ENCODE assay signal across 9 cellular contexts in the genomic region with DNA sequence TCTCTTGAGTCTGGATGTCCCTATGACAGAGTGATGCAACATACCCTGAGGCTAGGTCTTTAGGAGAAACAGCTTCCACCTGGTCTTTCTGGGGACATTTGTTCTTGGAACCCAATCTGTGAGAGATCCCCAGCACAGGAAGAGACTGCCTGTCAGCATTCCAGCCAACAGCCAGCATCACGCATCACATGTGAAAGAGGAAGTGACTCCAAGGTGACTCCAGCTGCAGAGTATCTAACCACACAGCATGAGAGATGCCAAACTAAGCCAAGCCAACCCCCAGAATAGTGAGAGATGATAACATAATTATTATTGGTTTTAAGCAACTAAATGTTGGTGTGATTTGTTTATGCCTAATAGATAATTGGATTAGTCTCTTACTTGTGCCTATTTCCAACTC. TPM values are rescaled to one million over a fixed set of nuclear protein-coding genes. Genes with fewer than 3 reads are reported as not detected.
DNase-seq lines count a peak whose midpoint lies in the region; ATAC-seq, FAIRE-seq and TF ChIP-seq lines count a peak whose summit lies in the region.
"Had no signal": no experiment of that assay in that cellular context is flagged by ENCODE, and none has a peak within 500 bp of the region (broad histone marks: within the 10 kb centered on the region; RNA-seq: fewer than 3 reads in every experiment).

No MANE protein-coding gene starts in this region.

- CTCF ChIA-PET in HepG2 (lab: Yijun Ruan, JAX; ENCODE audit: low intra/inter-chr PET ratio, low total read pairs), result interaction anchor here (4.0 kb wide), 1 partner anchor 143 kb away, joined by 41 read pairs; no protein-coding TSS in a partner anchor

- H3K4me2 ChIP-seq in HepG2 (ENCODE audit: low read depth, low read length), result no peak overlapping the region
- H3K4me2 ChIP-seq: hepatocyte had no signal

- H3K79me2 ChIP-seq in HepG2 (ENCODE audit: insufficient read depth, low read length), result no peaks in the 10 kb centered on the region
- H3K79me2 ChIP-seq: hepatocyte had no signal

- POLR2A ChIA-PET in HepG2 (lab: Yijun Ruan, JAX), result no interaction called here

- TF ChIP-seq EP300 in HepG2 (IDR thresholded peaks at IDR 0.05; ENCODE audit: low read depth in 2 of 2, low read length in 2 of 2), result no peak
- no peak for TF ChIP-seq EP300 in HepG2 (CRISPR knock-in tag; IDR thresholded peaks at IDR 0.05; ENCODE audit: borderline replicate concordance)

- no peak for TF ChIP-seq CTCF in HepG2 (CRISPR knock-in tag; IDR thresholded peaks at IDR 0.05)

- H3K36me3 ChIP-seq in HepG2 (replicated peaks in 1 of 2; ENCODE audit: control insufficient read depth in 1 of 2, insufficient read depth in 2 of 2, low read length in 2 of 2), result no peaks in the 10 kb centered on the region

- DNase-seq in RCC 7860 (ENCODE audit: low spot score), result peak; percentile 50
- no peak for DNase-seq in HepG2 (ENCODE audit: low spot score)
- no peak for DNase-seq in NCI-H1436 treated with DMSO at 0.1 percent for 48 hours (lab: John Stamatoyannopoulos, UW)
- no peak for DNase-seq in NCI-H1105 (lab: John Stamatoyannopoulos, UW)
- no peak for DNase-seq in NCI-H774 (lab: John Stamatoyannopoulos, UW)
- DNase-seq in NCI-H748 treated with DMSO at 0.1 percent for 48 hours (lab: John Stamatoyannopoulos, UW), result no peak

- FAIRE-seq in RCC 7860 (lab: Jason Lieb, UNC) (no peak), HepG2 (lab: Jason Lieb, UNC) (no peak)

- in situ Hi-C loops in HepG2 (cut with HindIII; ENCODE audit: extremely low pct_ligation_motif_present, low pct_unique_long_range_greater_than_20kb), result loop anchor here (5.0 kb wide), 1 partner anchor 201 kb away; no protein-coding TSS in a partner anchor

- no peak for TF ChIP-seq RAD21 in HepG2 (CRISPR knock-in tag; IDR thresholded peaks at IDR 0.05)

- no peaks in the 10 kb centered on the region for H3K9me3 ChIP-seq in HepG2 (ENCODE audit: low read length)

- no TSS peak for BruUV-seq in HepG2 (replicated peaks; lab: Mats Ljungman, UMichigan)

- no peak overlapping the region for H3K4me3 ChIP-seq in HepG2 (replicated peaks in 1 of 3; ENCODE audit: insufficient read depth in 1 of 3, low read depth in 2 of 3, low read length in 3 of 3)
- H3K4me3 ChIP-seq: hepatocyte had no signal

- H3K4me1 ChIP-seq in HepG2 (ENCODE audit: insufficient read depth, low read length), result peaks cover 19% of the 10 kb centered on the region

- peak; percentile 74 for ATAC-seq in GM18511 (IDR thresholded peaks at IDR 0.05; ENCODE audit: unreplicated experiment)
- ATAC-seq in HG02759 (IDR thresholded peaks at IDR 0.05; ENCODE audit: unreplicated experiment), result peak; percentile 66
- no peak for ATAC-seq in HepG2

- no peaks in the 10 kb centered on the region for H4K20me1 ChIP-seq in HepG2 (ENCODE audit: insufficient read depth, low read length)

- TF ChIP-seq POLR2A in HepG2 (IDR thresholded peaks at IDR 0.05; ENCODE audit: insufficient read depth in 1 of 2, low read depth in 2 of 2, low read length in 2 of 2), result no peak

- H3K9ac ChIP-seq in HepG2 (ENCODE audit: insufficient read depth, low read depth, low read length), result no peak overlapping the region

- 83% methylated on average over 1 of the region's 1 CpG for WGBS in HepG2 (ENCODE audit: low lambda C conversion rate)

- H3K27me3 ChIP-seq in HepG2 (ENCODE audit: control insufficient read depth in 1 of 2, insufficient read depth in 2 of 2, low read length in 2 of 2), result no peaks in the 10 kb centered on the region; a peak in 1 of 5 replicates

- H2AFZ ChIP-seq in HepG2 (ENCODE audit: low read length), result no peak overlapping the region
- H2AFZ ChIP-seq: hepatocyte had no signal

- intact Hi-C loops in HepG2 (cut with micrococcal nuclease; ENCODE audit: unreplicated experiment), result no loop called here

- H3K27ac ChIP-seq in HepG2 (ENCODE audit: extremely low read length, insufficient read depth, low read length), result no peak overlapping the region
- H3K27ac ChIP-seq: hepatocyte had no signal

TF ChIP-seq in HepG2, 621 proteins besides CTCF, POLR2A, EP300 and RAD21:
- TF ChIP-seq CEBPB (IDR thresholded peaks at IDR 0.05; ENCODE audit: borderline replicate concordance, low read depth, low read length) (peak; percentile 30; the same call in 1 of the 2 replicates), ZNF782 (CRISPR knock-in tag; IDR thresholded peaks at IDR 0.05; ENCODE audit: borderline replicate concordance) (no peak), ZIK1 (CRISPR knock-in tag; IDR thresholded peaks at IDR 0.05; ENCODE audit: borderline replicate concordance, low read depth) (no peak), AGO1 (IDR thresholded peaks at IDR 0.05; ENCODE audit: low read depth, low read length, poor library complexity, severe bottlenecking) (no peak)

RNA-seq across cellular contexts. Expression of gene C18orf63, which starts 35.7 kb away (rescaled TPM):
- not detected in 2 replicates for total RNA-seq in HepG2 (2016; rRNA removed; fragmentation: Illumina TruSeq; extraction: Trizol)
- not detected in 2 replicates for total RNA-seq in HepG2 (2016; cell fraction: cytosol; rRNA removed; fragmentation: Illumina TruSeq; extraction: Trizol; ENCODE audit: low read depth)
- not detected in 2 replicates for total RNA-seq in HepG2 (2016; cell fraction: insoluble cytoplasmic fraction; rRNA removed; fragmentation: Illumina TruSeq; extraction: Trizol)
- not detected in 2 replicates for total RNA-seq in HepG2 (2016; cell fraction: membrane; rRNA removed; fragmentation: Illumina TruSeq; extraction: Trizol)
- not detected in 2 replicates for total RNA-seq in HepG2 (2016; cell fraction: nucleus; rRNA removed; fragmentation: Illumina TruSeq; extraction: Trizol)
- 0.01 TPM in 1 of 2 replicates, not detected in the other for polyA plus RNA-seq in HepG2 (2011; rRNA removed)
- not detected in 2 replicates for polyA plus RNA-seq in HepG2 (2011; cell fraction: cytosol; rRNA removed)
- polyA plus RNA-seq in HepG2 (2011; cell fraction: nucleus; rRNA removed), result not detected in 2 replicates
- not detected in 2 replicates for polyA plus RNA-seq in HepG2 (2012)
- polyA plus RNA-seq in HepG2 (2016; cell fraction: cytosol; fragmentation: Illumina TruSeq; extraction: Trizol; ENCODE audit: low read depth), result not detected in 2 replicates
- not detected in 2 replicates for polyA plus RNA-seq in HepG2 (2016; cell fraction: insoluble cytoplasmic fraction; fragmentation: Illumina TruSeq; extraction: Trizol; ENCODE audit: low read depth)
- not detected in 2 replicates for polyA plus RNA-seq in HepG2 (2016; cell fraction: membrane; fragmentation: Illumina TruSeq; extraction: Trizol; ENCODE audit: low read depth)
- polyA plus RNA-seq in HepG2 (2016; cell fraction: nucleus; fragmentation: Illumina TruSeq; extraction: Trizol; ENCODE audit: insufficient read depth, low read depth), result not detected in 2 replicates
- polyA minus RNA-seq in HepG2 (2011; rRNA and poly(A)+ RNA removed; ENCODE audit: low replicate concordance), result not detected in 2 replicates
- not detected in 2 replicates for polyA minus RNA-seq in HepG2 (2011; cell fraction: cytosol; rRNA and poly(A)+ RNA removed)
- polyA minus RNA-seq in HepG2 (2011; cell fraction: nucleus; rRNA and poly(A)+ RNA removed), result not detected in 2 replicates
- total RNA-seq: hepatocyte had no signal
- polyA plus RNA-seq: hepatocyte had no signal

RNA-seq across cellular contexts. Expression of gene CYB5A, which starts 59.6 kb away (rescaled TPM):
- 356 and 411 TPM in 2 replicates for total RNA-seq in HepG2 (2016; rRNA removed; fragmentation: Illumina TruSeq; extraction: Trizol)
- total RNA-seq in HepG2 (2016; cell fraction: cytosol; rRNA removed; fragmentation: Illumina TruSeq; extraction: Trizol; ENCODE audit: low read depth), result 374 and 466 TPM in 2 replicates
- total RNA-seq in HepG2 (2016; cell fraction: insoluble cytoplasmic fraction; rRNA removed; fragmentation: Illumina TruSeq; extraction: Trizol), result 373 and 443 TPM in 2 replicates
- total RNA-seq in HepG2 (2016; cell fraction: membrane; rRNA removed; fragmentation: Illumina TruSeq; extraction: Trizol), result 360 and 432 TPM in 2 replicates
- 129 and 140 TPM in 2 replicates for total RNA-seq in HepG2 (2016; cell fraction: nucleus; rRNA removed; fragmentation: Illumina TruSeq; extraction: Trizol)
- polyA plus RNA-seq in HepG2 (2011; rRNA removed), result 215 and 233 TPM in 2 replicates
- 375 and 416 TPM in 2 replicates for polyA plus RNA-seq in HepG2 (2011; cell fraction: cytosol; rRNA removed)
- polyA plus RNA-seq in HepG2 (2011; cell fraction: nucleus; rRNA removed), result 94.1 and 130 TPM in 2 replicates
- 216 and 218 TPM in 2 replicates for polyA plus RNA-seq in HepG2 (2012)
- polyA plus RNA-seq in HepG2 (2016; cell fraction: cytosol; fragmentation: Illumina TruSeq; extraction: Trizol; ENCODE audit: low read depth), result 479 and 611 TPM in 2 replicates
- polyA plus RNA-seq in HepG2 (2016; cell fraction: insoluble cytoplasmic fraction; fragmentation: Illumina TruSeq; extraction: Trizol; ENCODE audit: low read depth), result 473 and 479 TPM in 2 replicates
- polyA plus RNA-seq in HepG2 (2016; cell fraction: membrane; fragmentation: Illumina TruSeq; extraction: Trizol; ENCODE audit: low read depth), result 378 and 460 TPM in 2 replicates
- polyA plus RNA-seq in HepG2 (2016; cell fraction: nucleus; fragmentation: Illumina TruSeq; extraction: Trizol; ENCODE audit: insufficient read depth, low read depth), result 240 and 246 TPM in 2 replicates
- 0.14 and 63.3 TPM in 2 replicates for polyA minus RNA-seq in HepG2 (2011; rRNA and poly(A)+ RNA removed; ENCODE audit: low replicate concordance)
- polyA minus RNA-seq in HepG2 (2011; cell fraction: cytosol; rRNA and poly(A)+ RNA removed), result 74.5 and 95.0 TPM in 2 replicates
- 40.4 and 58.9 TPM in 2 replicates for polyA minus RNA-seq in HepG2 (2011; cell fraction: nucleus; rRNA and poly(A)+ RNA removed)
